Comparison of ENCODE assay signal across 16 cellular contexts in genomic region chr2:174172802-174173355, GRCh38.
"Had no signal": no experiment of that assay in that cellular context is flagged by ENCODE, and none has a peak within 500 bp of the region (broad histone marks: within the 10 kb centered on the region; RNA-seq: fewer than 3 reads in every experiment).

No MANE protein-coding gene starts in this region.

- H3K27me3 Mint-ChIP-seq: naive thymus-derived CD8-positive, alpha-beta T cell; stimulated activated memory B cell treated with anti-CD40 and anti-IgM and Interleukin-4, amounts not matched to agents 10 μg/mL and 1 μg/mL and 100 μg/mL, for 72 hours; stimulated activated naive CD8-positive, alpha-beta T cell treated with anti-CD3 and anti-CD28 coated beads, Interleukin-15, Interleukin-2, amounts not matched to agents 100 ng/mL and 50 ng/mL, for 24 hours had no signal

- H3K27ac ChIP-seq: heart right ventricle, neutrophil, spleen, tibial artery, upper lobe of left lung, uterus had no signal

- H3K27me3 ChIP-seq: heart right ventricle, neutrophil, spleen, tibial artery, upper lobe of left lung, uterus had no signal

- H3K36me3 ChIP-seq: neutrophil had no signal

- H3K4me1 Mint-ChIP-seq: stimulated activated memory B cell treated with anti-CD40 and anti-IgM and Interleukin-4, amounts not matched to agents 10 μg/mL and 1 μg/mL and 100 μg/mL, for 72 hours had no signal

- H3K4me1 ChIP-seq: spleen, upper lobe of left lung, uterus had no signal

- H3K4me3 Mint-ChIP-seq: naive thymus-derived CD8-positive, alpha-beta T cell; stimulated activated memory B cell treated with anti-CD40 and anti-IgM and Interleukin-4, amounts not matched to agents 10 μg/mL and 1 μg/mL and 100 μg/mL, for 72 hours; stimulated activated naive CD8-positive, alpha-beta T cell treated with anti-CD3 and anti-CD28 coated beads, Interleukin-15, Interleukin-2, amounts not matched to agents 100 ng/mL and 50 ng/mL, for 24 hours had no signal

- H3K27ac Mint-ChIP-seq: stimulated activated memory B cell treated with anti-CD40 and anti-IgM and Interleukin-4, amounts not matched to agents 10 μg/mL and 1 μg/mL and 100 μg/mL, for 72 hours; stimulated activated naive CD8-positive, alpha-beta T cell treated with anti-CD3 and anti-CD28 coated beads, Interleukin-15, Interleukin-2, amounts not matched to agents 100 ng/mL and 50 ng/mL, for 24 hours had no signal

- DNase-seq: effector memory CD4-positive, alpha-beta T cell; heart right ventricle; islet precursor cell; mammary epithelial cell; mucosa of descending colon; naive thymus-derived CD8-positive, alpha-beta T cell; spleen; stimulated activated CD4-positive, alpha-beta T cell treated with anti-CD3 and anti-CD28 coated beads, Interleukin-15, amount 100 ng/mL, for 24 hours; stimulated activated CD4-positive, alpha-beta T cell treated with anti-CD3 and anti-CD28 coated beads, Interleukin-1b, Interleukin-23, amount 100 ng/mL, for 48 hours; stimulated activated CD4-positive, alpha-beta T cell treated with anti-CD3 and anti-CD28 coated beads, Interleukin-4, amount 100 ng/mL, for 24 hours; tibial artery; upper lobe of left lung; uterus had no signal

- H3K4me3 ChIP-seq: heart right ventricle, mucosa of descending colon, spleen, tibial artery, upper lobe of left lung, uterus had no signal
